Comparison of ENCODE assay signal across 8 cellular contexts in genomic region chr17:58513391-58513912, GRCh38. TPM values are rescaled to one million over a fixed set of nuclear protein-coding genes. Genes with fewer than 3 reads are reported as not detected.
DNase-seq lines count a peak whose midpoint lies in the region; ATAC-seq and TF ChIP-seq lines count a peak whose summit lies in the region.

No MANE protein-coding gene starts in this region.

- peaks cover 10% of the 10 kb centered on the region for H3K79me1 ChIP-seq in trophoblast cell (ENCODE audit: low read length)

- H3K4me2 ChIP-seq in trophoblast cell (ENCODE audit: low read length), result peak overlapping the region; percentile 87

- H3K27ac ChIP-seq in Panc1 (ENCODE audit: low read length) (no peak overlapping the region), trophoblast cell (ENCODE audit: low read depth, low read length) (no peak overlapping the region)

- no peak overlapping the region for H4K12ac ChIP-seq in trophoblast cell (ENCODE audit: low read depth, low read length)

- no peak overlapping the region for H3K4ac ChIP-seq in trophoblast cell (ENCODE audit: low read depth, low read length)

- no peak overlapping the region for H3K18ac ChIP-seq in trophoblast cell (ENCODE audit: low read length)

- H3K27me3 ChIP-seq in Panc1 (ENCODE audit: control insufficient read depth, insufficient read depth, low read length), result no peaks in the 10 kb centered on the region
- no peaks in the 10 kb centered on the region for H3K27me3 ChIP-seq in trophoblast cell (ENCODE audit: insufficient read depth, low read length)

- intact Hi-C loops in Panc1 (cut with micrococcal nuclease; ENCODE audit: unreplicated experiment), result loop anchor here (10.0 kb wide), 1 partner anchor 121 kb away; no protein-coding TSS in a partner anchor

- no peaks in the 10 kb centered on the region; the same call in 1 of the 2 replicates for H3K36me3 ChIP-seq in Panc1 (ENCODE audit: control insufficient read depth, insufficient read depth, low read length)
- peaks cover 26 to 35% of the 10 kb centered on the region in 2 experiments for H3K36me3 ChIP-seq in trophoblast cell (ENCODE audit: control insufficient read depth in 1 of 2, insufficient read depth in 2 of 2, low read length in 2 of 2)

- no peak overlapping the region for H2BK120ac ChIP-seq in trophoblast cell (ENCODE audit: insufficient read depth, low read length, poor library complexity)

- ATAC-seq in Panc1 (no peak), GM19035 (IDR thresholded peaks at IDR 0.05; ENCODE audit: unreplicated experiment) (no peak)

- no peak overlapping the region for H4K8ac ChIP-seq in trophoblast cell (ENCODE audit: low read depth, low read length)

- H3K9ac ChIP-seq in trophoblast cell (ENCODE audit: low read length), result no peak overlapping the region

- H2AK5ac ChIP-seq in trophoblast cell (ENCODE audit: low read length), result no peak overlapping the region

- CTCF ChIA-PET in Panc1 (lab: Charles Lee), result no interaction called here

- WGBS in trophoblast cell (ENCODE audit: extremely low coverage, insufficient coverage, insufficient read length), result no CpG with 5 or more reads among the region's 12 CpGs

- H2BK12ac ChIP-seq in trophoblast cell (ENCODE audit: low read length), result no peak overlapping the region

- H3K4me1 ChIP-seq in Panc1 (ENCODE audit: control insufficient read depth, insufficient read depth, low read length) (peaks cover 9% of the 10 kb centered on the region; the same call in 1 of the 2 replicates), trophoblast cell (ENCODE audit: control insufficient read depth in 1 of 2, insufficient read depth in 2 of 2, low read length in 2 of 2) (peaks cover 7 to 19% of the 10 kb centered on the region in 2 experiments)

- no TSS peak for BruUV-seq in Panc1 (replicated peaks; lab: Mats Ljungman, UMichigan)

- no peak overlapping the region for H2BK5ac ChIP-seq in trophoblast cell (ENCODE audit: low read depth, low read length, poor library complexity)

- TF ChIP-seq CTCF in GM12873 (IDR thresholded peaks at IDR 0.05; ENCODE audit: insufficient read depth, low read depth, low read length, missing control alignments), result peak; percentile 46
- no peak for TF ChIP-seq CTCF in Panc1 (IDR thresholded peaks at IDR 0.05)

- H3K23ac ChIP-seq in trophoblast cell (ENCODE audit: low read length), result no peak overlapping the region

- H2AFZ ChIP-seq in trophoblast cell (ENCODE audit: insufficient read depth, low read length, poor library complexity), result peak overlapping the region; percentile 89

- no peak overlapping the region for H3K14ac ChIP-seq in trophoblast cell (ENCODE audit: low read length)

- in situ Hi-C loops in Panc1 (cut with HindIII; ENCODE audit: low pct_unique_long_range_greater_than_20kb, low sequenced_read_pairs), result no loop called here

- DNase-seq in Panc1 (ENCODE audit: low read depth, low spot score), result no peak
- DNase-seq in effector CD8-positive, alpha-beta T cell (lab: John Stamatoyannopoulos, UW), result peak; percentile 19
- DNase-seq in trophoblast cell, result peak; percentile 13 to 37
- DNase-seq in NCI-H526 treated with DMSO at 0.1 percent for 48 hours (lab: John Stamatoyannopoulos, UW), result no peak
- DNase-seq in dedifferentiated amniotic fluid mesenchymal stem cell (ENCODE audit: extremely low spot score), result no peak
- no peak for DNase-seq in ureter (ENCODE audit: low spot score)

- H3K9me3 ChIP-seq in Panc1 (ENCODE audit: control insufficient read depth, insufficient read depth, low read depth, low read length) (no peaks in the 10 kb centered on the region), trophoblast cell (ENCODE audit: insufficient read depth, low read depth, low read length) (no peaks in the 10 kb centered on the region)

- POLR2A ChIA-PET in Panc1 (lab: Charles Lee), result no interaction called here

- peaks cover 6% of the 10 kb centered on the region for H3K79me2 ChIP-seq in trophoblast cell (ENCODE audit: control insufficient read depth, insufficient read depth, low read length, poor library complexity)

- H4K91ac ChIP-seq in trophoblast cell (ENCODE audit: low read depth, low read length), result no peak overlapping the region

- peak overlapping the region; percentile 64 to 65 for H3K4me3 ChIP-seq in Panc1 (ENCODE audit: low read depth in 2 of 2, low read length in 2 of 2)
- H3K4me3 ChIP-seq in trophoblast cell (ENCODE audit: low read depth, low read length), result peak overlapping the region; percentile 72

RNA-seq across cellular contexts. Expression of gene MTMR4, which starts 1.0 kb away (rescaled TPM):
- total RNA-seq in Panc1 (2021; ENCODE audit: unreplicated experiment) (20.8 TPM), ureter (76.4 TPM)
- polyA plus RNA-seq in Panc1 (2012; ENCODE audit: insufficient read length), result 11.5 TPM
- polyA plus RNA-seq in trophoblast cell (2013), result 36.4 and 37.2 TPM in 2 replicates

RNA-seq across cellular contexts. Expression of gene HSF5, which starts 25.2 kb away (rescaled TPM):
- total RNA-seq in Panc1 (2021; ENCODE audit: unreplicated experiment) (not detected), ureter (0.18 TPM)
- polyA plus RNA-seq in Panc1 (2012; ENCODE audit: insufficient read length), result not detected
- 0.01 TPM in 1 of 2 replicates, not detected in the other for polyA plus RNA-seq in trophoblast cell (2013)

Comparison
In these comparisons a context has a peak if more than half of its experiments do, and no peak if none do; other contexts are left out.
1. DNase-seq: peak in effector CD8-positive, alpha-beta T cell (single experiment) and trophoblast cell (2 of 2); none in Panc1 (single experiment), NCI-H526 treated with DMSO at 0.1 percent for 48 hours (single experiment), dedifferentiated amniotic fluid mesenchymal stem cell (single experiment) and ureter (single experiment).